In the genomic region with DNA sequence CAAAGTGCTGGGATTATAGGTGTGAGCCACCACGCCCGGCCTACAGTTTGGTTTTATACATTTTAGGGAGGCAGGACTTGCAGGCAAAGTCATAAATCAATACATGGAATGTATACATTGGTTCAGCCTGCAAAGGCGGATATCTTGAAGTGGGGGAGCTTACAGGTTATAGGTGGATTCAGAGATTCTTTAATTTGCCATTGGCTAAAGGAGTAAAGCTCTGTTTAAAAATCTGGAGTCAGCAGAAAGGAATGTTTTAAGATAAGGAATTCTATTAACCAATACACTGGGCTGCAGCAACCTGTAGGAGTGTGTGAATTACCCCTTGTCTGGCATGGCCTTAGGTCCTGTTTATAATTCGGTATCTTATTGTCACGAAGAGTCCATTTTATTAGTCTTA, we compare ENCODE assay signal across 26 cellular contexts. TPM values are rescaled to one million over a fixed set of nuclear protein-coding genes. Genes with fewer than 3 reads are reported as not detected.
A peak's percentile ranks its signal among the peaks of the same experiment; 100 is the strongest.
DNase-seq lines count a peak whose midpoint lies in the region; ATAC-seq, FAIRE-seq and TF ChIP-seq lines count a peak whose summit lies in the region.
"Had no signal": no experiment of that assay in that cellular context is flagged by ENCODE, and none has a peak within 500 bp of the region (broad histone marks: within the 10 kb centered on the region; RNA-seq: fewer than 3 reads in every experiment).

No MANE protein-coding gene starts in this region.

- H3K9me3 ChIP-seq in small intestine (ENCODE audit: control insufficient read depth, low read depth), result no peaks in the 10 kb centered on the region
- H3K9me3 ChIP-seq: adrenal gland, Peyer's patch, SJCRH30, spleen, upper lobe of left lung had no signal

- no peaks in the 10 kb centered on the region for H3K4me1 ChIP-seq in small intestine (ENCODE audit: control insufficient read depth in 2 of 2, insufficient read depth in 1 of 2, low read depth in 1 of 2, low read length in 1 of 2)

- DNase-seq in HEK293T (ENCODE audit: extremely low spot score), result no peak
- peak; percentile 35 for DNase-seq in RCC 7860 (ENCODE audit: low spot score)
- peak; percentile 69 for DNase-seq in fibroblast of pulmonary artery (ENCODE audit: low read depth)
- DNase-seq in small intestine, result peak; percentile 10
- no peak for DNase-seq in coronary artery (ENCODE audit: low spot score)
- DNase-seq in effector CD4-positive, alpha-beta T cell, result no peak
- DNase-seq: activated B cell treated with CpG ODN at 0.5 μM for 24 hours; activated naive CD4-positive, alpha-beta T cell treated with Interleukin-2 at 50 U/mL for 16 hours; Calu3; DMS79 treated with DMSO at 0.1 percent for 48 hours; HFFc6; islet precursor cell; natural killer cell; NCI-H1694 treated with DMSO at 0.1 percent for 48 hours; NCI-H524 treated with DMSO at 0.1 percent for 48 hours; Peyer's patch; retina; SJCRH30; spleen had no signal

- H3K36me3 ChIP-seq in small intestine (ENCODE audit: control insufficient read depth in 2 of 2, insufficient read depth in 2 of 2, low read length in 2 of 2), result no peaks in the 10 kb centered on the region
- H3K36me3 ChIP-seq: adrenal gland, Peyer's patch, SJCRH30, spleen, upper lobe of left lung had no signal

- no peak for FAIRE-seq in RCC 7860 (lab: Jason Lieb, UNC)
- FAIRE-seq in small intestine (lab: Jason Lieb, UNC), result no peak
- FAIRE-seq: GM12878 had no signal

- 61 to 80% (median 69%) methylated on average over 5 of the region's 5 CpGs for WGBS in small intestine, 3 donors

- no peak overlapping the region for H3K4me3 ChIP-seq in fibroblast of pulmonary artery (replicated peaks; ENCODE audit: low read depth, low read length)
- no peak overlapping the region for H3K4me3 ChIP-seq in small intestine (ENCODE audit: low read depth in 1 of 2, low read length in 2 of 2)
- no peak overlapping the region for H3K4me3 ChIP-seq in coronary artery
- H3K4me3 ChIP-seq: adrenal gland, GM12878, Peyer's patch, SJCRH30, spleen, upper lobe of left lung had no signal

- H3K27ac ChIP-seq in small intestine (ENCODE audit: low read depth in 1 of 2, low read length in 1 of 2) (no peak overlapping the region), coronary artery (no peak overlapping the region)
- H3K27ac ChIP-seq: adrenal gland, HL-60, Peyer's patch, SJCRH30, spleen, upper lobe of left lung had no signal

- CTCF ChIA-PET in HEK293T (lab: Yijun Ruan, JAX), result no interaction called here

- no peak for ATAC-seq in HG03378 (IDR thresholded peaks at IDR 0.05; ENCODE audit: unreplicated experiment)
- ATAC-seq: GM12878, natural killer cell had no signal

- no peak for TF ChIP-seq CTCF in fibroblast of pulmonary artery (IDR thresholded peaks at IDR 0.05; ENCODE audit: low read length, missing control alignments)
- no peak for TF ChIP-seq CTCF in coronary artery (IDR thresholded peaks at IDR 0.05)

- POLR2A ChIA-PET in HEK293T (lab: Yijun Ruan, JAX), result no interaction called here

- no peaks in the 10 kb centered on the region for H3K27me3 ChIP-seq in small intestine (ENCODE audit: control insufficient read depth in 2 of 2, insufficient read depth in 2 of 2, low read length in 2 of 2)
- H3K27me3 ChIP-seq: adrenal gland, Peyer's patch, SJCRH30, upper lobe of left lung had no signal

TF ChIP-seq in HEK293T, 16 proteins besides CTCF, POLR2A, EP300 and RAD21:
- TF ChIP-seq L3MBTL2 (conservative IDR thresholded peaks at IDR 0.05) (no peak), ELF4 (IDR thresholded peaks at IDR 0.05) (no peak), ARNT (IDR thresholded peaks at IDR 0.05) (no peak), SP1 (IDR thresholded peaks at IDR 0.05) (no peak), FOXM1 (IDR thresholded peaks at IDR 0.05; ENCODE audit: borderline replicate concordance) (no peak)
- TF ChIP-seq, protein P1, sequence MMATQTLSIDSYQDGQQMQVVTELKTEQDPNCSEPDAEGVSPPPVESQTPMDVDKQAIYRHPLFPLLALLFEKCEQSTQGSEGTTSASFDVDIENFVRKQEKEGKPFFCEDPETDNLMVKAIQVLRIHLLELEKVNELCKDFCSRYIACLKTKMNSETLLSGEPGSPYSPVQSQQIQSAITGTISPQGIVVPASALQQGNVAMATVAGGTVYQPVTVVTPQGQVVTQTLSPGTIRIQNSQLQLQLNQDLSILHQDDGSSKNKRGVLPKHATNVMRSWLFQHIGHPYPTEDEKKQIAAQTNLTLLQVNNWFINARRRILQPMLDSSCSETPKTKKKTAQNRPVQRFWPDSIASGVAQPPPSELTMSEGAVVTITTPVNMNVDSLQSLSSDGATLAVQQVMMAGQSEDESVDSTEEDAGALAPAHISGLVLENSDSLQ (IDR thresholded peaks at IDR 0.05), result peak; percentile 76

RNA-seq across cellular contexts. Expression of gene OPTC, which starts 57.6 kb away (rescaled TPM):
- polyA plus RNA-seq in small intestine, result not detected
- polyA plus RNA-seq: CD14-positive monocyte, GM12878, liver, spleen had no signal

Comparison
In these comparisons a context has a peak if more than half of its experiments do, and no peak if none do; other contexts are left out.
1. DNase-seq: peak in RCC 7860 (single experiment), fibroblast of pulmonary artery (single experiment) and small intestine (single experiment); none in HEK293T (single experiment), coronary artery (single experiment) and effector CD4-positive, alpha-beta T cell (single experiment).